Comparison of ENCODE assay signal across 9 cellular contexts in genomic region chr1:99004270-99005141, GRCh38. TPM values are rescaled to one million over a fixed set of nuclear protein-coding genes. Genes with fewer than 3 reads are reported as not detected.
DNase-seq lines count a peak whose midpoint lies in the region; ATAC-seq and TF ChIP-seq lines count a peak whose summit lies in the region.
"Had no signal": no experiment of that assay in that cellular context is flagged by ENCODE, and none has a peak within 500 bp of the region (broad histone marks: within the 10 kb centered on the region; RNA-seq: fewer than 3 reads in every experiment).

A gene with protein sequence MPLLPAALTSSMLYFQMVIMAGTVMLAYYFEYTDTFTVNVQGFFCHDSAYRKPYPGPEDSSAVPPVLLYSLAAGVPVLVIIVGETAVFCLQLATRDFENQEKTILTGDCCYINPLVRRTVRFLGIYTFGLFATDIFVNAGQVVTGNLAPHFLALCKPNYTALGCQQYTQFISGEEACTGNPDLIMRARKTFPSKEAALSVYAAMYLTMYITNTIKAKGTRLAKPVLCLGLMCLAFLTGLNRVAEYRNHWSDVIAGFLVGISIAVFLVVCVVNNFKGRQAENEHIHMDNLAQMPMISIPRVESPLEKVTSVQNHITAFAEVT (minus strand): TSS chr1:99004861. CDS start chr1:99004671, 190 bp downstream.

- no peaks in the 10 kb centered on the region for H3K36me3 Mint-ChIP-seq in endodermal cell (ENCODE audit: low read depth)

- H3K9me3 Mint-ChIP-seq in endodermal cell: no peaks in the 10 kb centered on the region

- peak; percentile 75 for DNase-seq in NCI-H82 (lab: John Stamatoyannopoulos, UW)
- no peak for DNase-seq in NCI-H82 treated with DMSO at 0.1 percent for 48 hours (lab: John Stamatoyannopoulos, UW; ENCODE audit: unreplicated experiment)
- peak; percentile 8 for DNase-seq in activated CD4-positive, alpha-beta T cell treated with anti-CD3 and anti-CD28 coated beads for 1 hour
- peak; percentile 85 for DNase-seq in endodermal cell
- peak; percentile 24 for DNase-seq in myocyte (ENCODE audit: low read depth)
- DNase-seq: DND-41 had no signal

- no peak within 1 kb of the TSS for H3K27ac Mint-ChIP-seq in endodermal cell

- peaks cover 78% of the 10 kb centered on the region for H3K27me3 Mint-ChIP-seq in endodermal cell (ENCODE audit: insufficient read depth)

- peak within 1 kb of the TSS; percentile 64 for H3K4me3 Mint-ChIP-seq in endodermal cell

- H3K9ac ChIP-seq in endodermal cell (ENCODE audit: extremely low read depth, low read length, poor library complexity, severe bottlenecking): no peak within 1 kb of the TSS

- peaks cover 3% of the 10 kb centered on the region for H3K4me1 Mint-ChIP-seq in endodermal cell

- no peak for TF ChIP-seq CTCF in endodermal cell (conservative IDR thresholded peaks at IDR 0.05)

- H3K27me3 ChIP-seq in endodermal cell (ENCODE audit: control insufficient read depth, insufficient read depth, low read length, poor library complexity, severe bottlenecking): peaks cover 61% of the 10 kb centered on the region

- H3K36me3 ChIP-seq in endodermal cell (ENCODE audit: control insufficient read depth, insufficient read depth, low read length) (no peaks in the 10 kb centered on the region), urinary bladder (ENCODE audit: insufficient read depth) (no peaks in the 10 kb centered on the region)

- H3K4me3 ChIP-seq in endodermal cell (ENCODE audit: low read length) (peak within 1 kb of the TSS; percentile 78), urinary bladder (ENCODE audit: low read depth, low read length) (peak within 1 kb of the TSS; percentile 65)

- no peaks in the 10 kb centered on the region for H3K9me3 ChIP-seq in endodermal cell (ENCODE audit: control insufficient read depth, low read length)

- H3K4me1 ChIP-seq in endodermal cell (ENCODE audit: control insufficient read depth, insufficient read depth, low read length) (peaks cover 3% of the 10 kb centered on the region), urinary bladder (ENCODE audit: insufficient read depth) (no peaks in the 10 kb centered on the region)

- ATAC-seq in GM19324 (IDR thresholded peaks at IDR 0.05; ENCODE audit: low FRiP score, unreplicated experiment) (no peak), HG02884 (IDR thresholded peaks at IDR 0.05; ENCODE audit: unreplicated experiment) (no peak)

- 0 to 2% methylated on average over 11 to 101 of the region's 101 CpGs for WGBS in endodermal cell (ENCODE audit: insufficient coverage in 1 of 2, insufficient read length in 1 of 2), 2 experiments
- under 1% methylated on average over 96 of the region's 101 CpGs for WGBS in urinary bladder

- H3K27ac ChIP-seq in endodermal cell (ENCODE audit: low read depth, low read length) (no peak within 1 kb of the TSS), urinary bladder (ENCODE audit: low read depth) (no peak within 1 kb of the TSS)

RNA-seq across cellular contexts. Expression of the gene that starts here (rescaled TPM):
- total RNA-seq in endodermal cell: under 1 TPM; 0.18 to 0.31 TPM
- polyA plus RNA-seq in endodermal cell (2013, experiment 1 of 2): 1.1 TPM
- polyA plus RNA-seq in endodermal cell (2013, experiment 2 of 2): 1.7 TPM
- total RNA-seq in myocyte: 0.10 TPM in 1 of 2 replicates, not detected in the other
- polyA plus RNA-seq in myocyte (2012): not detected
- total RNA-seq in urinary bladder: 4.1 TPM
- polyA plus RNA-seq in urinary bladder: 0.66 TPM

Comparison
In these comparisons a context has a peak if more than half of its experiments do, and no peak if none do; other contexts are left out.
1. Peak in DNase-seq in myocyte; RNA of the gene not detected or under 1 TPM.